ENCODE assay signal across 10 cellular contexts in genomic region chr4:69057620-69058409, GRCh38. TPM values are rescaled to one million over a fixed set of nuclear protein-coding genes. Genes with fewer than 3 reads are reported as not detected.
A peak's percentile ranks its signal among the peaks of the same experiment; 100 is the strongest.
DNase-seq lines count a peak whose midpoint lies in the region; ATAC-seq, FAIRE-seq and TF ChIP-seq lines count a peak whose summit lies in the region.
"Had no signal": no experiment of that assay in that cellular context is flagged by ENCODE, and none has a peak within 500 bp of the region (broad histone marks: within the 10 kb centered on the region; RNA-seq: fewer than 3 reads in every experiment).

No MANE protein-coding gene starts in this region.

- H3K9ac ChIP-seq in endothelial cell of umbilical vein (replicated peaks; ENCODE audit: extremely low read depth, insufficient read depth, low read length) (no peak overlapping the region), trophoblast cell (ENCODE audit: low read length) (no peak overlapping the region)
- H3K9ac ChIP-seq: GM23248 had no signal

- no peak overlapping the region for H4K91ac ChIP-seq in trophoblast cell (ENCODE audit: low read depth, low read length)

- H3K18ac ChIP-seq in trophoblast cell (ENCODE audit: low read length), result no peak overlapping the region

- no peak overlapping the region for H3K4me3 Mint-ChIP-seq in CD8-positive, alpha-beta memory T cell

- BruUV-seq in endothelial cell of umbilical vein (replicated peaks; lab: Mats Ljungman, UMichigan), result no TSS peak

- DNase-seq in endothelial cell of umbilical vein (ENCODE audit: low read depth, low spot score) (no peak), trophoblast cell (no peak), NOMO-1 treated with dmso at 0.1 percent for 144 hours (lab: John Stamatoyannopoulos, UW; ENCODE audit: unreplicated experiment) (no peak), superior temporal gyrus (ENCODE audit: extremely low spot score) (no peak)
- DNase-seq in activated CD4-positive, alpha-beta T cell treated with anti-CD3 and anti-CD28 coated beads for 4 hours, result no peak
- no peak for DNase-seq in CD8-positive, alpha-beta memory T cell
- DNase-seq: GM23248 had no signal

- no peak overlapping the region for H2AK5ac ChIP-seq in trophoblast cell (ENCODE audit: low read length)

- TF ChIP-seq POLR2A in endothelial cell of umbilical vein (IDR thresholded peaks at IDR 0.05; ENCODE audit: low read depth, low read length), result no peak

- no peak overlapping the region for H3K27ac ChIP-seq in endothelial cell of umbilical vein (ENCODE audit: insufficient read depth, low read depth, low read length)
- H3K27ac ChIP-seq in trophoblast cell (ENCODE audit: low read depth, low read length), result peak overlapping the region; percentile 7
- no peak overlapping the region for H3K27ac ChIP-seq in CD8-positive, alpha-beta memory T cell (ENCODE audit: low read depth, low read length)
- H3K27ac ChIP-seq: GM23248, thyroid gland had no signal

- no peaks in the 10 kb centered on the region for H3K4me1 Mint-ChIP-seq in CD8-positive, alpha-beta memory T cell

- TF ChIP-seq CTCF in endothelial cell of umbilical vein (IDR thresholded peaks at IDR 0.05; ENCODE audit: extremely low read depth in 1 of 2, insufficient read depth in 1 of 2, low read depth in 1 of 2, low read length in 2 of 2), result no peak

- H3K79me1 ChIP-seq in trophoblast cell (ENCODE audit: low read length), result no peaks in the 10 kb centered on the region

- intact Hi-C loops in endothelial cell of umbilical vein (cut with micrococcal nuclease), result no loop called here

- no peaks in the 10 kb centered on the region for H3K36me3 Mint-ChIP-seq in CD8-positive, alpha-beta memory T cell

- no peak overlapping the region for H2BK12ac ChIP-seq in trophoblast cell (ENCODE audit: low read length)

- no peaks in the 10 kb centered on the region for H3K27me3 Mint-ChIP-seq in CD8-positive, alpha-beta memory T cell

- FAIRE-seq in endothelial cell of umbilical vein (lab: Jason Lieb, UNC), result no peak

- H3K79me2 ChIP-seq in endothelial cell of umbilical vein (ENCODE audit: control insufficient read depth, insufficient read depth, low read length) (no peaks in the 10 kb centered on the region), trophoblast cell (ENCODE audit: control insufficient read depth, insufficient read depth, low read length, poor library complexity) (no peaks in the 10 kb centered on the region)

- H3K9me1 ChIP-seq in endothelial cell of umbilical vein (replicated peaks; ENCODE audit: control insufficient read depth, extremely low read depth, insufficient read depth, low read length), result no peaks in the 10 kb centered on the region

- POLR2A ChIA-PET in endothelial cell of umbilical vein (lab: Charles Lee), result no interaction called here
- POLR2A ChIA-PET in CD8-positive, alpha-beta memory T cell (lab: Charles Lee), result no interaction called here

- H2AFZ ChIP-seq in endothelial cell of umbilical vein (ENCODE audit: low read depth, low read length), result peak overlapping the region; percentile 29
- H2AFZ ChIP-seq in trophoblast cell (ENCODE audit: insufficient read depth, low read length, poor library complexity), result peak overlapping the region; percentile 6
- H2AFZ ChIP-seq: GM23248 had no signal

- H3K4me3 ChIP-seq in endothelial cell of umbilical vein (replicated peaks in 1 of 3; ENCODE audit: insufficient read depth in 1 of 3, low read depth in 1 of 3, low read length in 3 of 3) (no peak overlapping the region), trophoblast cell (ENCODE audit: low read depth, low read length) (no peak overlapping the region)
- no peak overlapping the region for H3K4me3 ChIP-seq in CD8-positive, alpha-beta memory T cell (ENCODE audit: low read length)
- H3K4me3 ChIP-seq: GM23248, thyroid gland had no signal

- H3K36me3 ChIP-seq in endothelial cell of umbilical vein (ENCODE audit: control insufficient read depth in 2 of 2, extremely low read depth in 1 of 2, insufficient read depth in 2 of 2, low read length in 2 of 2) (no peaks in the 10 kb centered on the region), trophoblast cell (ENCODE audit: control insufficient read depth in 1 of 2, insufficient read depth in 2 of 2, low read length in 2 of 2) (peaks cover 0 to 3% of the 10 kb centered on the region in 2 experiments)
- H3K36me3 ChIP-seq in CD8-positive, alpha-beta memory T cell (ENCODE audit: insufficient read depth, low read length), result no peaks in the 10 kb centered on the region
- H3K36me3 ChIP-seq: thyroid gland had no signal

- H4K20me1 ChIP-seq in endothelial cell of umbilical vein (replicated peaks; ENCODE audit: control insufficient read depth, extremely low read depth, insufficient read depth, low read length), result no peaks in the 10 kb centered on the region

- H2BK120ac ChIP-seq in trophoblast cell (ENCODE audit: insufficient read depth, low read length, poor library complexity), result no peak overlapping the region

- CTCF ChIA-PET in endothelial cell of umbilical vein (lab: Charles Lee), result interaction anchor here (0.7 to 1.5 kb wide), 2 partner anchors 14 to 113 kb away, joined by 4 to 7 read pairs; no protein-coding TSS in a partner anchor
- CTCF ChIA-PET in CD8-positive, alpha-beta memory T cell (lab: Charles Lee), result no interaction called here

- H3K27me3 ChIP-seq in endothelial cell of umbilical vein (ENCODE audit: control insufficient read depth in 2 of 2, insufficient read depth in 2 of 2, low read length in 2 of 2) (no peaks in the 10 kb centered on the region), trophoblast cell (ENCODE audit: insufficient read depth, low read length) (no peaks in the 10 kb centered on the region)
- no peaks in the 10 kb centered on the region for H3K27me3 ChIP-seq in CD8-positive, alpha-beta memory T cell (ENCODE audit: insufficient read depth, low read length, poor library complexity, severe bottlenecking)
- H3K27me3 ChIP-seq: thyroid gland had no signal

- H3K9me3 ChIP-seq in endothelial cell of umbilical vein (replicated peaks; ENCODE audit: control insufficient read depth, insufficient read depth, low read length), result no peaks in the 10 kb centered on the region
- peaks cover 2% of the 10 kb centered on the region for H3K9me3 ChIP-seq in trophoblast cell (ENCODE audit: insufficient read depth, low read depth, low read length)
- no peaks in the 10 kb centered on the region for H3K9me3 ChIP-seq in CD8-positive, alpha-beta memory T cell (ENCODE audit: low read length)
- H3K9me3 ChIP-seq: thyroid gland had no signal

- no peak overlapping the region for H2BK5ac ChIP-seq in trophoblast cell (ENCODE audit: low read depth, low read length, poor library complexity)

- dilution Hi-C loops in endothelial cell of umbilical vein (cut with MboI; ENCODE audit: extremely low pct_ligation_motif_present, low sequenced_read_pairs), result no loop called here

- no peak overlapping the region for H3K23ac ChIP-seq in trophoblast cell (ENCODE audit: low read length)

- H3K14ac ChIP-seq in trophoblast cell (ENCODE audit: low read length), result no peak overlapping the region

- H4K12ac ChIP-seq in trophoblast cell (ENCODE audit: low read depth, low read length), result no peak overlapping the region

- ATAC-seq in GM19397 (IDR thresholded peaks at IDR 0.05; ENCODE audit: unreplicated experiment) (peak; percentile 73), HG03108 (IDR thresholded peaks at IDR 0.05; ENCODE audit: unreplicated experiment) (peak; percentile 71)

- no peak overlapping the region for H3K27ac Mint-ChIP-seq in CD8-positive, alpha-beta memory T cell

- WGBS in trophoblast cell (ENCODE audit: extremely low coverage, insufficient coverage, insufficient read length), result no CpG with 5 or more reads among the region's 5 CpGs

- H3K4me2 ChIP-seq in endothelial cell of umbilical vein (ENCODE audit: insufficient read depth, low read length), result no peak overlapping the region
- H3K4me2 ChIP-seq in trophoblast cell (ENCODE audit: low read length), result no peak overlapping the region

- H3K9me3 Mint-ChIP-seq in CD8-positive, alpha-beta memory T cell, result peaks cover 0 to 6% (median 3%) of the 10 kb centered on the region in 5 donors

- peaks cover 9% of the 10 kb centered on the region for H3K4me1 ChIP-seq in endothelial cell of umbilical vein (ENCODE audit: control insufficient read depth, extremely low read depth, insufficient read depth, low read length)
- peaks cover 0 to 4% of the 10 kb centered on the region in 2 experiments for H3K4me1 ChIP-seq in trophoblast cell (ENCODE audit: control insufficient read depth in 1 of 2, insufficient read depth in 2 of 2, low read length in 2 of 2)
- no peaks in the 10 kb centered on the region for H3K4me1 ChIP-seq in CD8-positive, alpha-beta memory T cell (ENCODE audit: insufficient read depth, low read length)
- H3K4me1 ChIP-seq: thyroid gland had no signal

- no peak overlapping the region for H3K4ac ChIP-seq in trophoblast cell (ENCODE audit: low read depth, low read length)

- peak overlapping the region; percentile 7 for H4K8ac ChIP-seq in trophoblast cell (ENCODE audit: low read depth, low read length)

TF ChIP-seq in endothelial cell of umbilical vein, 7 proteins besides CTCF, POLR2A, EP300 and RAD21:
- TF ChIP-seq MYC (IDR thresholded peaks at IDR 0.05; ENCODE audit: low read depth, low read length), result no peak
- no peak for TF ChIP-seq EZH2 (IDR thresholded peaks at IDR 0.05; ENCODE audit: borderline replicate concordance, low read depth, low read length, severe bottlenecking)
- TF ChIP-seq JUN (IDR thresholded peaks at IDR 0.05; ENCODE audit: borderline replicate concordance, insufficient read depth, insufficient read length, low read depth), result no peak
- no peak for TF ChIP-seq GATA2 (IDR thresholded peaks at IDR 0.05; ENCODE audit: insufficient read depth, insufficient read length, low read depth, low read length)
- no peak for TF ChIP-seq FOS (IDR thresholded peaks at IDR 0.05; ENCODE audit: borderline replicate concordance, insufficient read depth, low read length)
- TF ChIP-seq POLR2AphosphoS5 (IDR thresholded peaks at IDR 0.05; ENCODE audit: insufficient read depth, low read depth, low read length), result no peak
- TF ChIP-seq MAX (IDR thresholded peaks at IDR 0.05; ENCODE audit: insufficient read depth, insufficient read length), result no peak

RNA-seq across cellular contexts. Expression of gene UGT2B7, which starts 38.5 kb away (rescaled TPM):
- not detected in 2 replicates for total RNA-seq in endothelial cell of umbilical vein
- not detected in 2 replicates for polyA plus RNA-seq in endothelial cell of umbilical vein
- polyA plus RNA-seq in endothelial cell of umbilical vein (2011; cell fraction: cytosol; rRNA removed), result not detected in 2 replicates
- not detected in 2 replicates for polyA plus RNA-seq in endothelial cell of umbilical vein (2011; cell fraction: nucleus; rRNA removed)
- not detected in 2 replicates for polyA plus RNA-seq in endothelial cell of umbilical vein (2012)
- not detected in 2 replicates for polyA minus RNA-seq in endothelial cell of umbilical vein
- polyA minus RNA-seq in endothelial cell of umbilical vein (2011; cell fraction: cytosol; rRNA and poly(A)+ RNA removed), result not detected
- polyA minus RNA-seq in endothelial cell of umbilical vein (2011; cell fraction: nucleus; rRNA and poly(A)+ RNA removed), result not detected in 2 replicates
- polyA plus RNA-seq in trophoblast cell (2013), result 0.12 and 0.15 TPM in 2 replicates
- total RNA-seq in CD8-positive, alpha-beta memory T cell, result not detected
- polyA plus RNA-seq in CD8-positive, alpha-beta memory T cell, result not detected
- total RNA-seq: GM23248, thyroid gland had no signal
- polyA plus RNA-seq: GM23248 had no signal
